In genomic region chr22:36201630-36202312, GRCh38 we compare ENCODE assay signal across 11 cellular contexts. TPM values are rescaled to one million over a fixed set of nuclear protein-coding genes. Genes with fewer than 3 reads are reported as not detected.
A peak's percentile ranks its signal among the peaks of the same experiment; 100 is the strongest.
DNase-seq lines count a peak whose midpoint lies in the region; ATAC-seq, FAIRE-seq and TF ChIP-seq lines count a peak whose summit lies in the region.
"Had no signal": no experiment of that assay in that cellular context is flagged by ENCODE, and none has a peak within 500 bp of the region (broad histone marks: within the 10 kb centered on the region; RNA-seq: fewer than 3 reads in every experiment).

Gene APOL4 (minus strand): TSS chr22:36201809. CDS start chr22:36201734, 75 bp downstream.

- intact Hi-C loops in cardiac septum (cut with DNase I): loop anchor here (5.0 kb wide), 2 partner anchors 36 to 56 kb away; partner anchors contain the start of gene APOL2
- intact Hi-C loops in psoas muscle (cut with DNase I): no loop called here

- no peaks in the 10 kb centered on the region for H3K36me3 ChIP-seq in psoas muscle (ENCODE audit: insufficient read depth in 1 of 2, low read depth in 1 of 2)
- H3K36me3 ChIP-seq: vagina had no signal

- H3K9me3 Mint-ChIP-seq in stimulated activated naive B cell treated with anti-CD40 and anti-IgM and Interleukin-4, amounts not matched to agents 10 μg/mL and 1 μg/mL and 100 μg/mL, for 72 hours: no peaks in the 10 kb centered on the region

- H3K4me3 Mint-ChIP-seq in stimulated activated naive B cell treated with anti-CD40 and anti-IgM and Interleukin-4, amounts not matched to agents 10 μg/mL and 1 μg/mL and 100 μg/mL, for 72 hours: no peak within 1 kb of the TSS

- H3K27me3 ChIP-seq in psoas muscle (ENCODE audit: insufficient read depth in 3 of 3, low read length in 2 of 3): no peaks in the 10 kb centered on the region
- H3K27me3 ChIP-seq: vagina had no signal

- ATAC-seq in psoas muscle (peak in 3 of 4 donors; percentile 59 to 71 (median 60)), HG03469 (IDR thresholded peaks at IDR 0.05; ENCODE audit: unreplicated experiment) (no peak), GM21381 (IDR thresholded peaks at IDR 0.05; ENCODE audit: unreplicated experiment) (no peak)
- no peak for ATAC-seq in stimulated activated naive B cell treated with anti-CD40 and anti-IgM and Interleukin-4, amounts not matched to agents 10 μg/mL and 1 μg/mL and 100 μg/mL, for 72 hours (replicated peaks)

- no peak within 1 kb of the TSS for H3K27ac Mint-ChIP-seq in stimulated activated naive B cell treated with anti-CD40 and anti-IgM and Interleukin-4, amounts not matched to agents 10 μg/mL and 1 μg/mL and 100 μg/mL, for 72 hours
- H3K27ac Mint-ChIP-seq: progenitor cell of endocrine pancreas had no signal

- H3K4me1 Mint-ChIP-seq in stimulated activated naive B cell treated with anti-CD40 and anti-IgM and Interleukin-4, amounts not matched to agents 10 μg/mL and 1 μg/mL and 100 μg/mL, for 72 hours: peaks cover 15 to 23% of the 10 kb centered on the region in 2 donors

- WGBS in psoas muscle, 3 donors: 19 to 37% (median 26%) methylated on average over 12 to 13 of the region's 13 CpGs

- no peak for TF ChIP-seq CTCF in psoas muscle (IDR thresholded peaks at IDR 0.05)

- no peak for FAIRE-seq in RCC 7860 (lab: Jason Lieb, UNC)

- no peaks in the 10 kb centered on the region for H3K9me3 ChIP-seq in psoas muscle
- H3K9me3 ChIP-seq: vagina had no signal

- H3K4me3 ChIP-seq in psoas muscle: peak within 1 kb of the TSS; percentile 38
- H3K4me3 ChIP-seq: vagina had no signal

- peak within 1 kb of the TSS; percentile 16 for H3K27ac ChIP-seq in psoas muscle
- H3K27ac ChIP-seq: vagina had no signal

- H3K27me3 Mint-ChIP-seq in stimulated activated naive B cell treated with anti-CD40 and anti-IgM and Interleukin-4, amounts not matched to agents 10 μg/mL and 1 μg/mL and 100 μg/mL, for 72 hours: peaks cover 18 to 25% of the 10 kb centered on the region in 2 donors
- H3K27me3 Mint-ChIP-seq: progenitor cell of endocrine pancreas had no signal

- DNase-seq in GF-D8 (lab: John Stamatoyannopoulos, UW) (peak; percentile 87), RPMI8226 (peak; percentile 70), cardiac septum (ENCODE audit: low spot score) (peak; percentile 91), psoas muscle (peak; percentile 90 to 91), RCC 7860 (ENCODE audit: low spot score) (no peak)
- no peak for DNase-seq in stimulated activated naive B cell treated with anti-CD40 and anti-IgM and Interleukin-4, amounts not matched to agents 10 μg/mL and 1 μg/mL and 100 μg/mL, for 72 hours
- DNase-seq: NCI-H2029 had no signal

- H3K4me1 ChIP-seq in psoas muscle: peaks cover 7% of the 10 kb centered on the region

- no peaks in the 10 kb centered on the region for H3K36me3 Mint-ChIP-seq in stimulated activated naive B cell treated with anti-CD40 and anti-IgM and Interleukin-4, amounts not matched to agents 10 μg/mL and 1 μg/mL and 100 μg/mL, for 72 hours

RNA-seq across cellular contexts. Expression of gene APOL4, which starts in this region (rescaled TPM):
- 6.1 TPM for total RNA-seq in cardiac septum
- 1 to 10 TPM in 3 of 4 donors, under 1 TPM in 1; 0.86 to 6.8 (median 2.5) TPM for total RNA-seq in psoas muscle
- polyA plus RNA-seq in psoas muscle: 1 to 10 TPM; 1.1 to 2.1 (median 1.6) TPM
- total RNA-seq: progenitor cell of endocrine pancreas had no signal

Comparison
In these comparisons a context has a peak if more than half of its experiments do, and no peak if none do; other contexts are left out.
1. DNase-seq: peak in GF-D8 (single experiment), RPMI8226 (single experiment), cardiac septum (single experiment) and psoas muscle (2 of 2); none in RCC 7860 (single experiment) and stimulated activated naive B cell treated with anti-CD40 and anti-IgM and Interleukin-4, amounts not matched to agents 10 μg/mL and 1 μg/mL and 100 μg/mL, for 72 hours (single experiment).
2. ATAC-seq: peak in psoas muscle (3 of 4); none in HG03469 (single experiment), GM21381 (single experiment) and stimulated activated naive B cell treated with anti-CD40 and anti-IgM and Interleukin-4, amounts not matched to agents 10 μg/mL and 1 μg/mL and 100 μg/mL, for 72 hours (0 of 2).